8 cellular contexts compared by ENCODE assay signal in the genomic region with DNA sequence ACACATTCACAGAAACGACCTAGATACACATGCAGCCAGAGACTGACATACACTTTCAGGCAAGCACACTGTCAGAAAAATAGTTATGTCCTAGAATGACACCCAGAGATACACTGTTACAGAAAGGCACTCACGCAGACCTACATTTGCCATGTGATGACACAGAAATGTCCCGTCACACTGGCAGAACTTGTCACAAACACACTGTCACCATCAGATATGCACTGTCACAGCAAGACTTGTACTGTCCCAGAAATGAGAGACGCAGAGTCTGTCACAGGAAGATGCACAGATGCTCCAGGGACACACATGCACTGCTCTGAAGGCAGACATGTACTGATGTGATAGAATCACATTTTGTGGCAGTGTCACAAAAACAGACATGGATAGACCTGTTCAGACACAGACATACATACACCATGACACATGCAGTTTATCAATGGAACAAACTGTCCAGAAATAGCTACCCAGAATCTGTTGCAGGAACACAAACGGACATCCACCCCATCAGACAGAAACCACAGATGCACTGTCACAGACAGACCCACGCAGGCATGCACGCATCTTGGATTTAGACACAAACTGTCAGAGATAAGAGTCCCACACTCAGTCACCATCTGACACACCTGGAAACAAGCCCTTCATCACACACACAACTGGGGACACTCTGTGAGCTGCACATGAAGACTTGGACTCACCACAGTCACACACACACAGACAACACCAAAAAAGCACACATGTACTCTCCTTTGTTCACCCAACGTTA. TPM values are rescaled to one million over a fixed set of nuclear protein-coding genes. Genes with fewer than 3 reads are reported as not detected.
A peak's percentile ranks its signal among the peaks of the same experiment; 100 is the strongest.
DNase-seq lines count a peak whose midpoint lies in the region; ATAC-seq and TF ChIP-seq lines count a peak whose summit lies in the region.

No MANE protein-coding gene starts in this region.

- peaks cover 29% of the 10 kb centered on the region for H3K4me1 Mint-ChIP-seq in activated T-helper 1 cell treated with anti-CD3 and anti-CD28 coated beads, Interleukin-12 subunit alpha, Interleukin-12 subunit beta, Interleukin-2, Interleukin-4 antibody, amounts not matched to agents 30 ng/mL and 10 ng/mL and 1 ng/mL, durations not matched to agents 14 hours and 24 hours and 36 hours (ENCODE audit: low read depth)

- peaks cover 42% of the 10 kb centered on the region for H3K36me3 Mint-ChIP-seq in activated T-helper 1 cell treated with anti-CD3 and anti-CD28 coated beads, Interleukin-12 subunit alpha, Interleukin-12 subunit beta, Interleukin-2, Interleukin-4 antibody, amounts not matched to agents 30 ng/mL and 10 ng/mL and 1 ng/mL, durations not matched to agents 14 hours and 24 hours and 36 hours (ENCODE audit: low read depth)

- DNase-seq in activated naive CD4-positive, alpha-beta T cell treated with Interleukin-2 at 50 U/mL for 16 hours = peak; percentile 48
- no peak for DNase-seq in activated naive CD4-positive, alpha-beta T cell treated with anti-CD3 and anti-CD28 coated beads, Interleukin-2, amount 50 U/mL, for 16 hours
- no peak for DNase-seq in activated T-helper 1 cell treated with anti-CD3 and anti-CD28 coated beads, Interleukin-12 subunit alpha, Interleukin-12 subunit beta, Interleukin-2, Interleukin-4 antibody, amounts not matched to agents 30 ng/mL and 10 ng/mL and 1 ng/mL, durations not matched to agents 14 hours and 24 hours and 36 hours (ENCODE audit: low spot score)
- no peak for DNase-seq in lower lobe of right lung
- no peak for DNase-seq in mucosa of descending colon

- TF ChIP-seq CTCF in lower lobe of right lung (IDR thresholded peaks at IDR 0.05) (no peak), mucosa of descending colon (IDR thresholded peaks at IDR 0.05) (no peak)

- no peak for ATAC-seq in lower lobe of right lung
- no peak for ATAC-seq in GM18870 (IDR thresholded peaks at IDR 0.05; ENCODE audit: unreplicated experiment)
- no peak for ATAC-seq in HG03571 (IDR thresholded peaks at IDR 0.05; ENCODE audit: unreplicated experiment)
- ATAC-seq in mucosa of descending colon = no peak

- H3K36me3 ChIP-seq in lower lobe of right lung (peaks cover 30% of the 10 kb centered on the region), thymus (ENCODE audit: control insufficient read depth, insufficient read depth) (peaks cover 37% of the 10 kb centered on the region), mucosa of descending colon (ENCODE audit: low read depth) (no peaks in the 10 kb centered on the region)

- no peaks in the 10 kb centered on the region for H3K27me3 Mint-ChIP-seq in activated T-helper 1 cell treated with anti-CD3 and anti-CD28 coated beads, Interleukin-12 subunit alpha, Interleukin-12 subunit beta, Interleukin-2, Interleukin-4 antibody, amounts not matched to agents 30 ng/mL and 10 ng/mL and 1 ng/mL, durations not matched to agents 14 hours and 24 hours and 36 hours (ENCODE audit: insufficient read depth)

- H3K27ac ChIP-seq in lower lobe of right lung (peak overlapping the region; percentile 86), thymus (ENCODE audit: low read depth) (peak overlapping the region; percentile 89)

- no peaks in the 10 kb centered on the region for H3K9me3 Mint-ChIP-seq in activated T-helper 1 cell treated with anti-CD3 and anti-CD28 coated beads, Interleukin-12 subunit alpha, Interleukin-12 subunit beta, Interleukin-2, Interleukin-4 antibody, amounts not matched to agents 30 ng/mL and 10 ng/mL and 1 ng/mL, durations not matched to agents 14 hours and 24 hours and 36 hours

- WGBS in thymus = 22% methylated on average over 8 of the region's 8 CpGs

- H3K4me1 ChIP-seq in lower lobe of right lung (no peaks in the 10 kb centered on the region), thymus (ENCODE audit: control insufficient read depth, insufficient read depth, low read length) (peaks cover 17% of the 10 kb centered on the region), mucosa of descending colon (ENCODE audit: low read depth) (no peaks in the 10 kb centered on the region)

- no peaks in the 10 kb centered on the region for H3K27me3 ChIP-seq in lower lobe of right lung (ENCODE audit: low read depth)
- H3K27me3 ChIP-seq in thymus (ENCODE audit: control insufficient read depth, insufficient read depth) = no peaks in the 10 kb centered on the region

- peak overlapping the region; percentile 65 for H3K4me3 ChIP-seq in lower lobe of right lung
- H3K4me3 ChIP-seq in thymus (ENCODE audit: low read length) = peak overlapping the region; percentile 76
- H3K4me3 ChIP-seq in mucosa of descending colon = no peak overlapping the region

- peak overlapping the region; percentile 98 for H3K4me3 Mint-ChIP-seq in activated T-helper 1 cell treated with anti-CD3 and anti-CD28 coated beads, Interleukin-12 subunit alpha, Interleukin-12 subunit beta, Interleukin-2, Interleukin-4 antibody, amounts not matched to agents 30 ng/mL and 10 ng/mL and 1 ng/mL, durations not matched to agents 14 hours and 24 hours and 36 hours

- H3K9me3 ChIP-seq in lower lobe of right lung (no peaks in the 10 kb centered on the region), thymus (ENCODE audit: control insufficient read depth) (no peaks in the 10 kb centered on the region), mucosa of descending colon (no peaks in the 10 kb centered on the region)

- peak overlapping the region; percentile 97 for H3K27ac Mint-ChIP-seq in activated T-helper 1 cell treated with anti-CD3 and anti-CD28 coated beads, Interleukin-12 subunit alpha, Interleukin-12 subunit beta, Interleukin-2, Interleukin-4 antibody, amounts not matched to agents 30 ng/mL and 10 ng/mL and 1 ng/mL, durations not matched to agents 14 hours and 24 hours and 36 hours

- intact Hi-C loops in activated T-helper 1 cell treated with anti-CD3 and anti-CD28 coated beads, Interleukin-12 subunit alpha, Interleukin-12 subunit beta, Interleukin-2, Interleukin-4 antibody, amounts not matched to agents 30 ng/mL and 10 ng/mL and 1 ng/mL, durations not matched to agents 14 hours and 24 hours and 36 hours (cut with micrococcal nuclease) = loop anchor here (1.0 to 10.0 kb wide), 10 partner anchors 17 to 398 kb away; a partner anchor contains a TSS
- intact Hi-C loops in lower lobe of right lung (cut with DNase I) (no loop called here), mucosa of descending colon (cut with DNase I, micrococcal nuclease) (no loop called here)

RNA-seq across cellular contexts. Expression of a gene that starts 1.3 kb away (rescaled TPM):
- total RNA-seq in activated T-helper 1 cell treated with anti-CD3 and anti-CD28 coated beads, Interleukin-12 subunit alpha, Interleukin-12 subunit beta, Interleukin-2, Interleukin-4 antibody, amounts not matched to agents 30 ng/mL and 10 ng/mL and 1 ng/mL, durations not matched to agents 14 hours and 24 hours and 36 hours = 475 and 478 TPM in 2 replicates
- total RNA-seq in lower lobe of right lung (20.6 TPM), mucosa of descending colon (10 to 100 TPM; 10.5 to 30.0 (median 20.5) TPM)
- polyA plus RNA-seq in thymus = 75.4 TPM

RNA-seq across cellular contexts. Expression of a gene that starts 8.7 kb away (rescaled TPM):
- total RNA-seq in activated T-helper 1 cell treated with anti-CD3 and anti-CD28 coated beads, Interleukin-12 subunit alpha, Interleukin-12 subunit beta, Interleukin-2, Interleukin-4 antibody, amounts not matched to agents 30 ng/mL and 10 ng/mL and 1 ng/mL, durations not matched to agents 14 hours and 24 hours and 36 hours = 24.9 and 26.5 TPM in 2 replicates
- total RNA-seq in lower lobe of right lung = 21.3 TPM
- 13.3 TPM for polyA plus RNA-seq in thymus
- total RNA-seq in mucosa of descending colon = 10 to 100 TPM; 26.4 to 62.1 (median 52.2) TPM

RNA-seq across cellular contexts. Expression of a gene that starts 22.4 kb away (rescaled TPM):
- total RNA-seq in activated T-helper 1 cell treated with anti-CD3 and anti-CD28 coated beads, Interleukin-12 subunit alpha, Interleukin-12 subunit beta, Interleukin-2, Interleukin-4 antibody, amounts not matched to agents 30 ng/mL and 10 ng/mL and 1 ng/mL, durations not matched to agents 14 hours and 24 hours and 36 hours = 112 and 119 TPM in 2 replicates
- total RNA-seq in lower lobe of right lung = 55.0 TPM
- polyA plus RNA-seq in thymus = 86.0 TPM
- total RNA-seq in mucosa of descending colon = 10 to 100 TPM; 55.5 to 88.8 (median 69.6) TPM

RNA-seq across cellular contexts. Expression of a gene that starts 22.6 kb away (rescaled TPM):
- total RNA-seq in activated T-helper 1 cell treated with anti-CD3 and anti-CD28 coated beads, Interleukin-12 subunit alpha, Interleukin-12 subunit beta, Interleukin-2, Interleukin-4 antibody, amounts not matched to agents 30 ng/mL and 10 ng/mL and 1 ng/mL, durations not matched to agents 14 hours and 24 hours and 36 hours = 72.2 and 72.3 TPM in 2 replicates
- total RNA-seq in lower lobe of right lung (37.7 TPM), mucosa of descending colon (10 to 100 TPM; 43.4 to 49.0 (median 46.0) TPM)
- polyA plus RNA-seq in thymus = 52.3 TPM

RNA-seq across cellular contexts. Expression of a gene that starts 37.3 kb away (rescaled TPM):
- total RNA-seq in activated T-helper 1 cell treated with anti-CD3 and anti-CD28 coated beads, Interleukin-12 subunit alpha, Interleukin-12 subunit beta, Interleukin-2, Interleukin-4 antibody, amounts not matched to agents 30 ng/mL and 10 ng/mL and 1 ng/mL, durations not matched to agents 14 hours and 24 hours and 36 hours = 84.1 and 84.8 TPM in 2 replicates
- total RNA-seq in lower lobe of right lung (45.8 TPM), mucosa of descending colon (10 to 100 TPM; 43.6 to 56.5 (median 52.5) TPM)
- 62.4 TPM for polyA plus RNA-seq in thymus

Comparison
In these comparisons a context has a peak if more than half of its experiments do, and no peak if none do; other contexts are left out.
1. RNA of a gene that starts 1.3 kb away (total RNA-seq): 475 to 478 TPM in activated T-helper 1 cell treated with anti-CD3 and anti-CD28 coated beads, Interleukin-12 subunit alpha, Interleukin-12 subunit beta, Interleukin-2, Interleukin-4 antibody, amounts not matched to agents 30 ng/mL and 10 ng/mL and 1 ng/mL, durations not matched to agents 14 hours and 24 hours and 36 hours; 20.6 TPM in lower lobe of right lung (single experiment) and 10.5 to 30.0 TPM in mucosa of descending colon; every median in the first group is over 10 times any median in the second.